ENCODE assay signal across 29 cellular contexts in the genomic region with DNA sequence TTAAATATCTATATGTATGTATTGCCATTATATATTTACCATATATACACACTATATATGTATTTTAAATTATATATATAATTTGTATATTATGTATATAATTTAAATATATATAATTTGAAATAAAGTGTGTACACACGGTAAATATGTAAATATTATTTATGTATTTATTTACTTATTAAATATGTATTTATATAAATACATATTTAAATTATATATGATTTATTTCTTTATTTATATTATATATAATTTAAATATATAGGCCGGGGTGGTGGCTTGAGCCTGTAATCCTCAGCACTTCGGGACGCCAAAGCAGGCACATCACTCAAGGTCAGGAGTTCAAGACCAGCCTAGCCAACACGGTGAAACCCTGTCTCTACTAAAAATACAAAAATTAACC. TPM values are rescaled to one million over a fixed set of nuclear protein-coding genes. Genes with fewer than 3 reads are reported as not detected.
"Had no signal": no experiment of that assay in that cellular context is flagged by ENCODE, and none has a peak within 500 bp of the region (broad histone marks: within the 10 kb centered on the region; RNA-seq: fewer than 3 reads in every experiment).

No MANE protein-coding gene starts in this region.

- H3K4me1 Mint-ChIP-seq: activated CD4-positive, alpha-beta memory T cell treated with anti-CD3 and anti-CD28 coated beads, Interleukin-2, amount 10 ng/mL, durations not matched to agents 7 days and 5 days; activated CD4-positive, alpha-beta T cell treated with anti-CD3 and anti-CD28 coated beads, Interleukin-2, amount 10 ng/mL, durations not matched to agents 7 days and 5 days; activated naive CD4-positive, alpha-beta T cell treated with anti-CD3 and anti-CD28 coated beads, Interleukin-2, amount 50 U/mL, for 24 hours; activated naive CD8-positive, alpha-beta T cell treated with anti-CD3 and anti-CD28 coated beads for 36 hours; activated naive CD8-positive, alpha-beta T cell treated with anti-CD3 and anti-CD28 coated beads, Interleukin-2, amount 50 U/mL, for 24 hours; activated T-helper 17 cell treated with anti-CD3 and anti-CD28 coated beads, Interleukin-2, amount 50 U/mL, for 72 hours; T-helper 17 cell had no signal

- H2AFZ ChIP-seq: hepatocyte had no signal

- H3K36me3 ChIP-seq: adrenal gland, colonic mucosa, gastroesophageal sphincter, heart right ventricle had no signal

- ATAC-seq: activated naive CD8-positive, alpha-beta T cell treated with anti-CD3 and anti-CD28 coated beads, Interleukin-2, amount 50 U/mL, for 24 hours; activated T-cell treated with anti-CD3 and anti-CD28 coated beads, Interleukin-2, amount 50 U/mL, for 4 hours; activated T-helper 17 cell treated with anti-CD3 and anti-CD28 coated beads, Interleukin-2, amount 50 U/mL, for 72 hours; body of pancreas; esophagus mucosa; gastroesophageal sphincter; heart right ventricle; T-helper 17 cell had no signal

- H3K36me3 Mint-ChIP-seq: activated naive CD4-positive, alpha-beta T cell treated with anti-CD3 and anti-CD28 coated beads, Interleukin-2, amount 50 U/mL, for 24 hours; activated naive CD8-positive, alpha-beta T cell treated with anti-CD3 and anti-CD28 coated beads for 36 hours had no signal

- H3K4me3 Mint-ChIP-seq: activated CD4-positive, alpha-beta memory T cell treated with anti-CD3 and anti-CD28 coated beads, Interleukin-2, amount 10 ng/mL, durations not matched to agents 7 days and 5 days; activated CD4-positive, alpha-beta T cell treated with anti-CD3 and anti-CD28 coated beads, Interleukin-2, amount 10 ng/mL, durations not matched to agents 7 days and 5 days; activated naive CD4-positive, alpha-beta T cell treated with anti-CD3 and anti-CD28 coated beads for 36 hours; activated naive CD4-positive, alpha-beta T cell treated with anti-CD3 and anti-CD28 coated beads, Interleukin-2, amount 50 U/mL, for 24 hours; activated naive CD8-positive, alpha-beta T cell treated with anti-CD3 and anti-CD28 coated beads for 36 hours; activated naive CD8-positive, alpha-beta T cell treated with anti-CD3 and anti-CD28 coated beads, Interleukin-2, amount 50 U/mL, for 24 hours; activated T-cell treated with anti-CD3 and anti-CD28 coated beads, Interleukin-2, amount 50 U/mL, for 4 hours; activated T-helper 17 cell treated with anti-CD3 and anti-CD28 coated beads, Interleukin-2, amount 50 U/mL, for 72 hours; T-helper 17 cell; T-helper 2 cell treated with Interferon-gamma antibody and Interleukin-4, amounts not matched to agents 5 μg/mL and 100 μg/mL, for 36 hours had no signal

- H3K4me1 ChIP-seq: body of pancreas, gastroesophageal sphincter had no signal

- H3K27ac ChIP-seq: adrenal gland, body of pancreas, colonic mucosa, gastroesophageal sphincter, hepatocyte had no signal

- H3K4me3 ChIP-seq: adrenal gland, body of pancreas, colonic mucosa, gastroesophageal sphincter, heart right ventricle, hepatocyte had no signal

- H3K27me3 ChIP-seq: adrenal gland, body of pancreas, colonic mucosa, gastroesophageal sphincter, hepatocyte had no signal

- H3K4me2 ChIP-seq: hepatocyte had no signal

- H3K79me2 ChIP-seq: hepatocyte had no signal

- H3K9me3 ChIP-seq: adrenal gland, body of pancreas, colonic mucosa, gastroesophageal sphincter, heart right ventricle had no signal

- H3K27me3 Mint-ChIP-seq: activated CD4-positive, alpha-beta T cell treated with anti-CD3 and anti-CD28 coated beads, Interleukin-2, amount 10 ng/mL, durations not matched to agents 7 days and 5 days had no signal

- H3K9me3 Mint-ChIP-seq: activated CD4-positive, alpha-beta memory T cell treated with anti-CD3 and anti-CD28 coated beads, Interleukin-2, amount 10 ng/mL, durations not matched to agents 7 days and 5 days; activated CD4-positive, alpha-beta T cell treated with anti-CD3 and anti-CD28 coated beads, Interleukin-2, amount 10 ng/mL, durations not matched to agents 7 days and 5 days; activated naive CD4-positive, alpha-beta T cell treated with anti-CD3 and anti-CD28 coated beads for 36 hours; activated naive CD4-positive, alpha-beta T cell treated with anti-CD3 and anti-CD28 coated beads, Interleukin-2, amount 50 U/mL, for 24 hours; activated naive CD8-positive, alpha-beta T cell treated with anti-CD3 and anti-CD28 coated beads for 36 hours; activated naive CD8-positive, alpha-beta T cell treated with anti-CD3 and anti-CD28 coated beads, Interleukin-2, amount 50 U/mL, for 24 hours; activated T-cell treated with anti-CD3 and anti-CD28 coated beads, Interleukin-2, amount 50 U/mL, for 4 hours; activated T-helper 17 cell treated with anti-CD3 and anti-CD28 coated beads, Interleukin-2, amount 50 U/mL, for 72 hours; T-helper 2 cell treated with Interferon-gamma antibody and Interleukin-4, amounts not matched to agents 5 μg/mL and 100 μg/mL, for 36 hours had no signal

- DNase-seq: activated CD4-positive, alpha-beta memory T cell treated with anti-CD3 and anti-CD28 coated beads, Interleukin-2, amount 10 ng/mL, durations not matched to agents 7 days and 5 days; activated CD4-positive, alpha-beta T cell treated with anti-CD3 and anti-CD28 coated beads for 1 hour; activated CD4-positive, alpha-beta T cell treated with anti-CD3 and anti-CD28 coated beads for 4 hours; activated CD4-positive, alpha-beta T cell treated with anti-CD3 and anti-CD28 coated beads, Interleukin-2, amount 10 ng/mL, durations not matched to agents 7 days and 5 days; activated CD4-positive, alpha-beta T cell treated with anti-CD3 and anti-CD28 coated beads, Interleukin-2, amount 50 U/mL, for 4 hours; activated effector memory CD4-positive, alpha-beta T cell treated with Interleukin-2 at 50 U/mL for 16 hours; activated gamma-delta T cell treated with Interleukin-2 at 50 U/mL for 16 hours; activated naive CD4-positive, alpha-beta T cell treated with anti-CD3 and anti-CD28 coated beads for 36 hours; activated naive CD8-positive, alpha-beta T cell treated with anti-CD3 and anti-CD28 coated beads for 36 hours; activated naive CD8-positive, alpha-beta T cell treated with anti-CD3 and anti-CD28 coated beads, Interleukin-2, amount 50 U/mL, for 24 hours; activated T-cell treated with anti-CD3 and anti-CD28 coated beads, Interleukin-2, amount 50 U/mL, for 4 hours; adrenal gland; amygdala; aorta; body of pancreas; caudate nucleus; colonic mucosa; effector CD8-positive, alpha-beta T cell; foreskin fibroblast; heart right ventricle; T-helper 1 cell; T-helper 17 cell; T1000 had no signal

- H3K27ac Mint-ChIP-seq: activated CD4-positive, alpha-beta memory T cell treated with anti-CD3 and anti-CD28 coated beads, Interleukin-2, amount 10 ng/mL, durations not matched to agents 7 days and 5 days; activated CD4-positive, alpha-beta T cell treated with anti-CD3 and anti-CD28 coated beads, Interleukin-2, amount 10 ng/mL, durations not matched to agents 7 days and 5 days; activated naive CD4-positive, alpha-beta T cell treated with anti-CD3 and anti-CD28 coated beads for 36 hours; activated naive CD4-positive, alpha-beta T cell treated with anti-CD3 and anti-CD28 coated beads, Interleukin-2, amount 50 U/mL, for 24 hours; activated naive CD8-positive, alpha-beta T cell treated with anti-CD3 and anti-CD28 coated beads for 36 hours; activated naive CD8-positive, alpha-beta T cell treated with anti-CD3 and anti-CD28 coated beads, Interleukin-2, amount 50 U/mL, for 24 hours; activated T-helper 17 cell treated with anti-CD3 and anti-CD28 coated beads, Interleukin-2, amount 50 U/mL, for 72 hours; T-helper 17 cell; T-helper 2 cell treated with Interferon-gamma antibody and Interleukin-4, amounts not matched to agents 5 μg/mL and 100 μg/mL, for 36 hours had no signal

RNA-seq across cellular contexts. Expression of a gene that starts 31.3 kb away (rescaled TPM):
- total RNA-seq: activated naive CD4-positive, alpha-beta T cell treated with anti-CD3 and anti-CD28 coated beads for 36 hours had no signal
